ENCODE assay signal across 8 cellular contexts in genomic region chr1:117754061-117754969, GRCh38.
A peak's percentile ranks its signal among the peaks of the same experiment; 100 is the strongest.
DNase-seq lines count a peak whose midpoint lies in the region; ATAC-seq, FAIRE-seq and TF ChIP-seq lines count a peak whose summit lies in the region.

No MANE protein-coding gene starts in this region.

- FAIRE-seq in D721Med (lab: Jason Lieb, UNC): no peak

- intact Hi-C loops in Panc1 (cut with micrococcal nuclease; ENCODE audit: unreplicated experiment) (loop anchor here (5.0 to 10.0 kb wide), 3 partner anchors 140 to 217 kb away; no protein-coding TSS in a partner anchor), head of caudate nucleus (cut with DNase I) (loop anchor here (10.0 kb wide), 2 partner anchors 220 to 690 kb away; partner anchors contain the start of gene TTF2)

- ATAC-seq in Panc1: peak; percentile 58; the same call in 1 of the 2 replicates
- no peak for ATAC-seq in HG03521 (IDR thresholded peaks at IDR 0.05; ENCODE audit: unreplicated experiment)
- no peak for ATAC-seq in HG02610 (IDR thresholded peaks at IDR 0.05; ENCODE audit: unreplicated experiment)

- H2AFZ ChIP-seq in parathyroid adenoma: peak overlapping the region; percentile 38

- CTCF ChIA-PET in Panc1 (lab: Charles Lee): interaction anchor here (0.7 to 1.3 kb wide), 4 partner anchors 80 to 242 kb away, joined by 3 read pairs; no protein-coding TSS in a partner anchor

- H3K79me2 ChIP-seq in parathyroid adenoma: no peaks in the 10 kb centered on the region

- POLR2A ChIA-PET in Panc1 (lab: Charles Lee): interaction anchor here (0.6 kb wide), 1 partner anchor 147 kb away, joined by 3 read pairs; no protein-coding TSS in a partner anchor

- H3K4me2 ChIP-seq in parathyroid adenoma (ENCODE audit: low read length): no peak overlapping the region

- TF ChIP-seq CTCF in D721Med (IDR thresholded peaks at IDR 0.05; ENCODE audit: insufficient read depth, missing control alignments): peak; percentile 82
- TF ChIP-seq CTCF in Panc1 (IDR thresholded peaks at IDR 0.05): peak; percentile 83
- TF ChIP-seq CTCF in parathyroid adenoma (IDR thresholded peaks at IDR 0.05): peak; percentile 61

- no peak overlapping the region for H3K9ac ChIP-seq in parathyroid adenoma

- 0 out of 2 replicates have a peak, but pooled peaks cover 2% of the 10 kb centered on the region for H3K27me3 ChIP-seq in Panc1 (ENCODE audit: control insufficient read depth, insufficient read depth, low read length)
- H3K27me3 ChIP-seq in parathyroid adenoma (ENCODE audit: control insufficient read depth, insufficient read depth, low read length): no peaks in the 10 kb centered on the region

- peak overlapping the region in 1 of 2 experiments; percentile 29; a peak in 2 of 4 replicates for H3K4me3 ChIP-seq in Panc1 (ENCODE audit: low read depth in 2 of 2, low read length in 2 of 2)
- H3K4me3 ChIP-seq in parathyroid adenoma (ENCODE audit: low read depth, low read length): no peak overlapping the region

- H3K36me3 ChIP-seq in Panc1 (ENCODE audit: control insufficient read depth, insufficient read depth, low read length): no peaks in the 10 kb centered on the region
- H3K36me3 ChIP-seq in parathyroid adenoma (ENCODE audit: control insufficient read depth, insufficient read depth, low read length): no peaks in the 10 kb centered on the region

- DNase-seq in D721Med (ENCODE audit: insufficient read length, low spot score): peak; percentile 30
- DNase-seq in HuH-7.5 (ENCODE audit: low spot score): peak; percentile 28
- no peak for DNase-seq in Panc1 (ENCODE audit: low read depth, low spot score)
- DNase-seq in activated effector memory CD4-positive, alpha-beta T cell treated with anti-CD3 and anti-CD28 coated beads, Interleukin-2, amount 50 U/mL, for 16 hours: peak; percentile 78
- peak; percentile 9 to 86 (median 60) for DNase-seq in head of caudate nucleus

- no peaks in the 10 kb centered on the region for H3K4me1 ChIP-seq in Panc1 (ENCODE audit: control insufficient read depth, insufficient read depth, low read length)
- H3K4me1 ChIP-seq in parathyroid adenoma: peaks cover 4% of the 10 kb centered on the region

- H3K9me3 ChIP-seq in Panc1 (ENCODE audit: control insufficient read depth, insufficient read depth, low read depth, low read length): no peaks in the 10 kb centered on the region
- no peaks in the 10 kb centered on the region for H3K9me3 ChIP-seq in parathyroid adenoma (ENCODE audit: control insufficient read depth, low read length)

- in situ Hi-C loops in Panc1 (cut with HindIII; ENCODE audit: low pct_unique_long_range_greater_than_20kb, low sequenced_read_pairs): no loop called here

- no TSS peak for BruUV-seq in Panc1 (replicated peaks; lab: Mats Ljungman, UMichigan)

- H3K27ac ChIP-seq in Panc1 (ENCODE audit: low read length) (no peak overlapping the region; the same call in 1 of the 2 replicates), parathyroid adenoma (no peak overlapping the region)
